In genomic region chr9:76866689-76867088, GRCh38 we compare ENCODE assay signal across 11 cellular contexts. TPM values are rescaled to one million over a fixed set of nuclear protein-coding genes. Genes with fewer than 3 reads are reported as not detected.
DNase-seq lines count a peak whose midpoint lies in the region; ATAC-seq and TF ChIP-seq lines count a peak whose summit lies in the region.
"Had no signal": no experiment of that assay in that cellular context is flagged by ENCODE, and none has a peak within 500 bp of the region (broad histone marks: within the 10 kb centered on the region; RNA-seq: fewer than 3 reads in every experiment).

No MANE protein-coding gene starts in this region.

- no peak for ATAC-seq in T-cell (replicated peaks in 1 of 4)
- ATAC-seq: stimulated activated naive CD8-positive, alpha-beta T cell treated with anti-CD3 and anti-CD28 coated beads, Interleukin-15, Interleukin-2, amounts not matched to agents 100 U/mL and 50 U/mL, for 24 hours had no signal

- peak overlapping the region; percentile 35 for H3K4me2 ChIP-seq in H9 (ENCODE audit: insufficient read depth, insufficient read length, low read length)

- no peak overlapping the region for H2BK5ac ChIP-seq in H9 (ENCODE audit: insufficient read length, low read length)

- POLR2A ChIA-PET in T-cell (lab: Charles Lee) = no interaction called here

- H3K56ac ChIP-seq in H9 (ENCODE audit: insufficient read length, low read depth, low read length) = no peak overlapping the region

- peaks cover 24 to 31% of the 10 kb centered on the region in 2 experiments for H3K4me1 Mint-ChIP-seq in H9
- H3K4me1 Mint-ChIP-seq in T-cell = peaks cover 0 to 11% (median 3%) of the 10 kb centered on the region in 3 donors

- no peak overlapping the region for H3K4ac ChIP-seq in H9 (ENCODE audit: low read depth, low read length)

- no peak overlapping the region for H2AFZ ChIP-seq in H9 (ENCODE audit: low read length)

- 94% methylated on average over 2 of the region's 7 CpGs for WGBS in H9 (ENCODE audit: extremely low coverage, insufficient read length, low lambda C conversion rate)

- H3K36me3 ChIP-seq in WERI-Rb-1 = no peaks in the 10 kb centered on the region

- no peak overlapping the region for H3K9ac ChIP-seq in H9 (ENCODE audit: extremely low read depth, insufficient read length, low read length)

- H2BK20ac ChIP-seq in H9 (ENCODE audit: low read depth, low read length, poor library complexity, severe bottlenecking) = no peak overlapping the region

- H2AK5ac ChIP-seq in H9 (ENCODE audit: insufficient read length, low read length) = no peak overlapping the region

- no peak overlapping the region for H2BK120ac ChIP-seq in H9 (ENCODE audit: low read depth, low read length, poor library complexity, severe bottlenecking)

- H3K79me2 ChIP-seq in H9 (ENCODE audit: insufficient read depth, low read length) = no peaks in the 10 kb centered on the region

- no peak overlapping the region for H3K18ac ChIP-seq in H9 (ENCODE audit: insufficient read length, low read depth, low read length)

- H3K9me3 Mint-ChIP-seq in H9 = no peaks in the 10 kb centered on the region
- no peaks in the 10 kb centered on the region for H3K9me3 Mint-ChIP-seq in T-cell

- DNase-seq in H9 (no peak), SW 1271 (lab: John Stamatoyannopoulos, UW) (peak; percentile 52 to 74), foreskin melanocyte (peak; percentile 38), stromal cell of bone marrow (ENCODE audit: low read depth) (peak; percentile 92), T-cell (no peak), WERI-Rb-1 (no peak)
- DNase-seq in stimulated activated CD4-positive, alpha-beta T cell treated with anti-CD3 and anti-CD28 coated beads, Interleukin-2, amount 100 ng/mL, for 48 hours = no peak
- DNase-seq: kidney; NCI-H446; stimulated activated naive CD8-positive, alpha-beta T cell treated with anti-CD3 and anti-CD28 coated beads, Interleukin-15, Interleukin-2, amounts not matched to agents 100 U/mL and 50 U/mL, for 24 hours had no signal

- H3K79me1 ChIP-seq in H9 (ENCODE audit: insufficient read depth, low read depth, low read length, poor library complexity, severe bottlenecking) = no peaks in the 10 kb centered on the region

- no peak overlapping the region for H4K8ac ChIP-seq in H9 (replicated peaks; ENCODE audit: insufficient read length, low read depth, low read length)

- no peak overlapping the region for H4K91ac ChIP-seq in H9 (ENCODE audit: insufficient read length, low read depth, low read length)

- no peak overlapping the region for H3K23ac ChIP-seq in H9 (ENCODE audit: insufficient read length, low read depth, low read length)

- TF ChIP-seq CTCF in H9 (conservative IDR thresholded peaks at IDR 0.05) (no peak), WERI-Rb-1 (IDR thresholded peaks at IDR 0.05; ENCODE audit: low read depth, low read length) (no peak)

- H2BK15ac ChIP-seq in H9 (ENCODE audit: low read depth, low read length) = no peak overlapping the region

- no peak overlapping the region for H3T11ph ChIP-seq in H9 (ENCODE audit: low read length)

- H3K27ac ChIP-seq in H9 (ENCODE audit: insufficient read length, low read depth, low read length) (no peak overlapping the region), WERI-Rb-1 (no peak overlapping the region)

- H3K36me3 Mint-ChIP-seq in H9 (ENCODE audit: insufficient read depth in 1 of 3, low read depth in 3 of 3) (no peaks in the 10 kb centered on the region), T-cell (no peaks in the 10 kb centered on the region)

- no peaks in the 10 kb centered on the region for H3K9me3 ChIP-seq in H9 (ENCODE audit: control insufficient read depth, low read depth, low read length)
- H3K9me3 ChIP-seq in WERI-Rb-1 (ENCODE audit: severe bottlenecking) = no peaks in the 10 kb centered on the region

- H3K14ac ChIP-seq in H9 (ENCODE audit: insufficient read depth, low read length) = no peak overlapping the region; the same call in 1 of the 2 replicates

- H3K27me3 Mint-ChIP-seq in H9 (ENCODE audit: low read depth) = no peaks in the 10 kb centered on the region
- peaks cover 13 to 14% of the 10 kb centered on the region in 2 donors for H3K27me3 Mint-ChIP-seq in T-cell

- H4K5ac ChIP-seq in H9 (ENCODE audit: insufficient read length, low read depth, low read length) = no peak overlapping the region

- no peaks in the 10 kb centered on the region; the same call in 1 of the 2 replicates for H3K4me1 ChIP-seq in H9 (ENCODE audit: insufficient read depth, low read length)

- H3K27me3 ChIP-seq in H9 (ENCODE audit: insufficient read depth, low read length) = no peaks in the 10 kb centered on the region
- no peaks in the 10 kb centered on the region for H3K27me3 ChIP-seq in WERI-Rb-1 (ENCODE audit: insufficient read depth, low read depth, severe bottlenecking)

- H3K4me3 Mint-ChIP-seq in H9 (no peak overlapping the region), T-cell (no peak overlapping the region)

- no peak overlapping the region for H3K4me3 ChIP-seq in WERI-Rb-1 (ENCODE audit: low read depth, low read length)
- H3K4me3 ChIP-seq: skin epidermis had no signal

- no peaks in the 10 kb centered on the region for H4K20me1 ChIP-seq in H9 (ENCODE audit: control insufficient read depth, insufficient read depth, insufficient read length)

- H3K27ac Mint-ChIP-seq in H9 (peak overlapping the region in 2 of 3 experiments; percentile 7 to 68; a peak in 2 of 7 replicates), T-cell (no peak overlapping the region)

- H2BK12ac ChIP-seq in H9 (ENCODE audit: insufficient read length, low read depth, low read length) = no peak overlapping the region

- H3K23me2 ChIP-seq in H9 (ENCODE audit: insufficient read length, low read depth, low read length, poor library complexity, severe bottlenecking) = no peaks in the 10 kb centered on the region

- CTCF ChIA-PET in T-cell (lab: Charles Lee) = no interaction called here

RNA-seq across cellular contexts. Expression of gene PRUNE2, which starts 39.2 kb away (rescaled TPM):
- total RNA-seq in H9 (2021) (9.7 and 12.1 TPM in 2 replicates), T-cell (under 1 TPM; 0.20 to 0.76 (median 0.45) TPM)

Comparison
In these comparisons a context has a peak if more than half of its experiments do, and no peak if none do; other contexts are left out.
1. DNase-seq: peak in SW 1271 (2 of 2), foreskin melanocyte (single experiment) and stromal cell of bone marrow (single experiment); none in H9 (single experiment), stimulated activated CD4-positive, alpha-beta T cell treated with anti-CD3 and anti-CD28 coated beads, Interleukin-2, amount 100 ng/mL, for 48 hours (0 of 2), T-cell (0 of 34) and WERI-Rb-1 (single experiment).
2. H3K27ac Mint-ChIP-seq: peak in H9 (2 of 3); none in T-cell (0 of 2).